ENCODE assay signal across 21 cellular contexts in genomic region chr11:71248251-71248570, GRCh38. TPM values are rescaled to one million over a fixed set of nuclear protein-coding genes. Genes with fewer than 3 reads are reported as not detected.
"Had no signal": no experiment of that assay in that cellular context is flagged by ENCODE, and none has a peak within 500 bp of the region (broad histone marks: within the 10 kb centered on the region; RNA-seq: fewer than 3 reads in every experiment).

No MANE protein-coding gene starts in this region.

- DNase-seq: activated CD4-positive, alpha-beta memory T cell treated with anti-CD3 and anti-CD28 coated beads, Interleukin-2, amount 10 ng/mL, durations not matched to agents 7 days and 5 days; activated CD4-positive, alpha-beta T cell treated with anti-CD3 and anti-CD28 coated beads for 48 hours; activated CD4-positive, CD25-positive, alpha-beta regulatory T cell; activated CD8-positive, alpha-beta memory T cell treated with anti-CD3 and anti-CD28 coated beads, Interleukin-2, amount 10 ng/mL, durations not matched to agents 7 days and 5 days; activated naive CD4-positive, alpha-beta T cell treated with anti-CD3 and anti-CD28 coated beads for 36 hours; activated T-cell treated with anti-CD3 and anti-CD28 coated beads, Interleukin-2, amount 50 U/mL, for 1 hour; brain microvascular endothelial cell; central memory CD4-positive, alpha-beta T cell; erythroblast; foreskin melanocyte; immature natural killer cell; naive thymus-derived CD4-positive, alpha-beta T cell; stimulated activated CD4-positive, alpha-beta T cell treated with anti-CD3 and anti-CD28 coated beads, Interleukin-4, amount 100 ng/mL, for 4 hours; SW 1271 had no signal

- H3K4me3 Mint-ChIP-seq: activated CD4-positive, alpha-beta memory T cell treated with anti-CD3 and anti-CD28 coated beads, Interleukin-2, amount 10 ng/mL, durations not matched to agents 7 days and 5 days; activated CD8-positive, alpha-beta memory T cell treated with anti-CD3 and anti-CD28 coated beads, Interleukin-2, amount 10 ng/mL, durations not matched to agents 7 days and 5 days; activated naive CD4-positive, alpha-beta T cell treated with anti-CD3 and anti-CD28 coated beads for 36 hours; activated T-helper 17 cell treated with anti-CD3 and anti-CD28 coated beads, Interleukin-2, amount 50 U/mL, for 72 hours; immature natural killer cell; naive thymus-derived CD4-positive, alpha-beta T cell; stimulated activated memory B cell treated with anti-CD40 and anti-IgM and Interleukin-4, amounts not matched to agents 10 μg/mL and 1 μg/mL and 100 μg/mL, for 72 hours had no signal

- H3K9me3 Mint-ChIP-seq: activated CD4-positive, alpha-beta memory T cell treated with anti-CD3 and anti-CD28 coated beads, Interleukin-2, amount 10 ng/mL, durations not matched to agents 7 days and 5 days; activated naive CD4-positive, alpha-beta T cell treated with anti-CD3 and anti-CD28 coated beads for 36 hours; activated T-helper 17 cell treated with anti-CD3 and anti-CD28 coated beads, Interleukin-2, amount 50 U/mL, for 72 hours; immature natural killer cell; stimulated activated memory B cell treated with anti-CD40 and anti-IgM and Interleukin-4, amounts not matched to agents 10 μg/mL and 1 μg/mL and 100 μg/mL, for 72 hours had no signal

- H3K36me3 Mint-ChIP-seq: activated CD8-positive, alpha-beta memory T cell treated with anti-CD3 and anti-CD28 coated beads, Interleukin-2, amount 10 ng/mL, durations not matched to agents 7 days and 5 days; immature natural killer cell; naive thymus-derived CD4-positive, alpha-beta T cell; stimulated activated memory B cell treated with anti-CD40 and anti-IgM and Interleukin-4, amounts not matched to agents 10 μg/mL and 1 μg/mL and 100 μg/mL, for 72 hours had no signal

- H3K27me3 ChIP-seq: pancreas had no signal

- H3K36me3 ChIP-seq: brain microvascular endothelial cell, pancreas, thoracic aorta had no signal

- H3K4me3 ChIP-seq: coronary artery, pancreas, thoracic aorta had no signal

- H3K4me1 Mint-ChIP-seq: activated CD8-positive, alpha-beta memory T cell treated with anti-CD3 and anti-CD28 coated beads, Interleukin-2, amount 10 ng/mL, durations not matched to agents 7 days and 5 days; activated T-helper 17 cell treated with anti-CD3 and anti-CD28 coated beads, Interleukin-2, amount 50 U/mL, for 72 hours had no signal

- ATAC-seq: activated CD8-positive, alpha-beta memory T cell treated with anti-CD3 and anti-CD28 coated beads, Interleukin-2, amount 10 ng/mL, durations not matched to agents 7 days and 5 days; activated T-helper 17 cell treated with anti-CD3 and anti-CD28 coated beads, Interleukin-2, amount 50 U/mL, for 72 hours; naive thymus-derived CD4-positive, alpha-beta T cell; pancreas; sciatic nerve; stimulated activated memory B cell treated with anti-CD40 and anti-IgM and Interleukin-4, amounts not matched to agents 10 μg/mL and 1 μg/mL and 100 μg/mL, for 72 hours had no signal

- H3K27ac ChIP-seq: brain microvascular endothelial cell, coronary artery, thoracic aorta had no signal

- H3K9me3 ChIP-seq: pancreas, thoracic aorta had no signal

- H3K27ac Mint-ChIP-seq: activated CD4-positive, alpha-beta memory T cell treated with anti-CD3 and anti-CD28 coated beads, Interleukin-2, amount 10 ng/mL, durations not matched to agents 7 days and 5 days; activated CD8-positive, alpha-beta memory T cell treated with anti-CD3 and anti-CD28 coated beads, Interleukin-2, amount 10 ng/mL, durations not matched to agents 7 days and 5 days; activated naive CD4-positive, alpha-beta T cell treated with anti-CD3 and anti-CD28 coated beads for 36 hours; activated T-helper 17 cell treated with anti-CD3 and anti-CD28 coated beads, Interleukin-2, amount 50 U/mL, for 72 hours; immature natural killer cell; naive thymus-derived CD4-positive, alpha-beta T cell; stimulated activated memory B cell treated with anti-CD40 and anti-IgM and Interleukin-4, amounts not matched to agents 10 μg/mL and 1 μg/mL and 100 μg/mL, for 72 hours had no signal

- H3K4me1 ChIP-seq: pancreas had no signal

RNA-seq across cellular contexts. Expression of gene SHANK2, which starts 4.2 kb away (rescaled TPM):
- total RNA-seq: activated CD4-positive, alpha-beta memory T cell treated with anti-CD3 and anti-CD28 coated beads, Interleukin-2, amount 10 ng/mL, durations not matched to agents 7 days and 5 days; activated CD8-positive, alpha-beta memory T cell treated with anti-CD3 and anti-CD28 coated beads, Interleukin-2, amount 10 ng/mL, durations not matched to agents 7 days and 5 days; activated naive CD4-positive, alpha-beta T cell treated with anti-CD3 and anti-CD28 coated beads for 36 hours; activated T-helper 17 cell treated with anti-CD3 and anti-CD28 coated beads, Interleukin-2, amount 50 U/mL, for 72 hours; T-helper 2 cell treated with Interferon-gamma antibody and Interleukin-4, amounts not matched to agents 100 ng/mL and 5 ng/mL, for 36 hours had no signal
- polyA plus RNA-seq: immature natural killer cell; naive thymus-derived CD4-positive, alpha-beta T cell had no signal
